In genomic region chr6:139736507-139736906, GRCh38 we compare ENCODE assay signal across 16 cellular contexts.
DNase-seq lines count a peak whose midpoint lies in the region; ATAC-seq, FAIRE-seq and TF ChIP-seq lines count a peak whose summit lies in the region.
"Had no signal": no experiment of that assay in that cellular context is flagged by ENCODE, and none has a peak within 500 bp of the region (broad histone marks: within the 10 kb centered on the region; RNA-seq: fewer than 3 reads in every experiment).

No MANE protein-coding gene starts in this region.

- H3K36me3 ChIP-seq in GM23338 (ENCODE audit: insufficient read depth) (no peaks in the 10 kb centered on the region), K562 (ENCODE audit: control insufficient read depth, insufficient read depth, low read length) (no peaks in the 10 kb centered on the region)

- H3K9me3 Mint-ChIP-seq in GM23338, result no peaks in the 10 kb centered on the region
- H3K9me3 Mint-ChIP-seq in activated CD4-positive, alpha-beta memory T cell treated with anti-CD3 and anti-CD28 coated beads, Interleukin-2, amount 10 ng/mL, durations not matched to agents 7 days and 5 days, result no peaks in the 10 kb centered on the region
- H3K9me3 Mint-ChIP-seq: naive thymus-derived CD4-positive, alpha-beta T cell had no signal

- H3K9me2 ChIP-seq in GM23338 (ENCODE audit: insufficient read depth), result no peaks in the 10 kb centered on the region

- FAIRE-seq in K562 (lab: Jason Lieb, UNC), result no peak
- FAIRE-seq: G401.6, islet of Langerhans, small intestine had no signal

- H3F3A ChIP-seq in GM23338 (replicated peaks; ENCODE audit: low read depth), result no peaks in the 10 kb centered on the region

- no peak for TF ChIP-seq RAD21 in K562 (CRISPR knock-in tag; conservative IDR thresholded peaks at IDR 0.05 in 1 of 2, IDR thresholded peaks at IDR 0.05 in 1 of 2)

- no peaks in the 10 kb centered on the region for H3K4me1 Mint-ChIP-seq in GM23338
- no peaks in the 10 kb centered on the region for H3K4me1 Mint-ChIP-seq in activated CD4-positive, alpha-beta memory T cell treated with anti-CD3 and anti-CD28 coated beads, Interleukin-2, amount 10 ng/mL, durations not matched to agents 7 days and 5 days
- H3K4me1 Mint-ChIP-seq: B cell had no signal

- H3K9ac ChIP-seq in K562 (ENCODE audit: insufficient read depth in 1 of 2, low read depth in 2 of 2, low read length in 2 of 2), result no peak overlapping the region

- no peak overlapping the region for H3K27ac Mint-ChIP-seq in GM23338
- H3K27ac Mint-ChIP-seq in activated CD4-positive, alpha-beta memory T cell treated with anti-CD3 and anti-CD28 coated beads, Interleukin-2, amount 10 ng/mL, durations not matched to agents 7 days and 5 days, result no peak overlapping the region
- H3K27ac Mint-ChIP-seq: B cell; naive thymus-derived CD4-positive, alpha-beta T cell had no signal

- no peak overlapping the region for H3K27ac ChIP-seq in GM23338 (ENCODE audit: low read depth)
- no peak overlapping the region for H3K27ac ChIP-seq in K562 (ENCODE audit: extremely low read depth, low read depth, low read length)

- no peaks in the 10 kb centered on the region for H3K36me3 Mint-ChIP-seq in GM23338 (ENCODE audit: low read depth)
- no peaks in the 10 kb centered on the region for H3K36me3 Mint-ChIP-seq in activated CD4-positive, alpha-beta memory T cell treated with anti-CD3 and anti-CD28 coated beads, Interleukin-2, amount 10 ng/mL, durations not matched to agents 7 days and 5 days (ENCODE audit: low read depth)
- H3K36me3 Mint-ChIP-seq: naive thymus-derived CD4-positive, alpha-beta T cell had no signal

- ATAC-seq in GM18867 (IDR thresholded peaks at IDR 0.05; ENCODE audit: unreplicated experiment), result peak; percentile 81
- no peak for ATAC-seq in GM23338
- peak; percentile 87 for ATAC-seq in HG03442 (IDR thresholded peaks at IDR 0.05; ENCODE audit: unreplicated experiment)
- no peak for ATAC-seq in K562
- ATAC-seq: naive thymus-derived CD4-positive, alpha-beta T cell had no signal

- peak overlapping the region; percentile 76; the same call in 1 of the 2 replicates for H2AFZ ChIP-seq in GM23338
- H2AFZ ChIP-seq in K562 (ENCODE audit: low read depth, low read length), result peak overlapping the region; percentile 47

- 72% methylated on average over 2 of the region's 2 CpGs for WGBS in K562 (ENCODE audit: insufficient coverage, low coverage, missing lambda C conversion rate)

- H3K4me3 ChIP-seq in GM23338, result no peak overlapping the region
- H3K4me3 ChIP-seq in K562, result no peak overlapping the region

- intact Hi-C loops in K562 (cut with micrococcal nuclease), result no loop called here

- CTCF ChIA-PET in K562 (lab: Yijun Ruan, JAX; ENCODE audit: low intra/inter-chr PET ratio), result no interaction called here
- CTCF ChIA-PET in activated CD4-positive, alpha-beta memory T cell treated with anti-CD3 and anti-CD28 coated beads, Interleukin-2, amount 10 ng/mL, durations not matched to agents 7 days and 5 days (lab: Charles Lee), result no interaction called here

- in situ Hi-C loops in K562 (cut with MboI), result no loop called here

- TF ChIP-seq CTCF in GM23338 (conservative IDR thresholded peaks at IDR 0.05; ENCODE audit: low read depth in 2 of 2) (no peak), K562 (IDR thresholded peaks at IDR 0.05 in 2 of 3, conservative IDR thresholded peaks at IDR 0.05 in 1 of 3; ENCODE audit: insufficient read depth in 2 of 3, low read depth in 1 of 3, low read length in 3 of 3) (no peak)

- H3K9me1 ChIP-seq in K562 (ENCODE audit: control insufficient read depth, insufficient read depth, low read length), result no peaks in the 10 kb centered on the region

- BruUV-seq in K562 (replicated peaks; lab: Mats Ljungman, UMichigan), result no TSS peak

- H3K27me3 ChIP-seq in GM23338 (ENCODE audit: insufficient read depth) (no peaks in the 10 kb centered on the region), K562 (ENCODE audit: control insufficient read depth in 2 of 2, insufficient read depth in 2 of 2, low read length in 2 of 2) (no peaks in the 10 kb centered on the region)

- H3K4me3 Mint-ChIP-seq in GM23338, result no peak overlapping the region
- no peak overlapping the region for H3K4me3 Mint-ChIP-seq in activated CD4-positive, alpha-beta memory T cell treated with anti-CD3 and anti-CD28 coated beads, Interleukin-2, amount 10 ng/mL, durations not matched to agents 7 days and 5 days
- H3K4me3 Mint-ChIP-seq: B cell; naive thymus-derived CD4-positive, alpha-beta T cell had no signal

- H3K9me3 ChIP-seq in K562 (replicated peaks; ENCODE audit: control insufficient read depth, insufficient read depth, low read depth, low read length), result no peaks in the 10 kb centered on the region

- POLR2A ChIA-PET in K562 (lab: Yijun Ruan, JAX), result no interaction called here
- POLR2A ChIA-PET in activated CD4-positive, alpha-beta memory T cell treated with anti-CD3 and anti-CD28 coated beads, Interleukin-2, amount 10 ng/mL, durations not matched to agents 7 days and 5 days (lab: Charles Lee), result no interaction called here

- no peak for TF ChIP-seq POLR2A in K562 (conservative IDR thresholded peaks at IDR 0.05)

- no peak for DNase-seq in GM23338 (ENCODE audit: low spot score)
- DNase-seq in K562 (ENCODE audit: extremely low read depth in 1 of 4, low spot score in 3 of 4), result no peak
- DNase-seq in AG08396 (ENCODE audit: low spot score), result no peak
- DNase-seq in activated CD4-positive, alpha-beta T cell treated with anti-CD3 and anti-CD28 coated beads, Interleukin-2, amount 50 U/mL, for 4 hours, result no peak
- DNase-seq in activated CD4-positive, alpha-beta memory T cell treated with anti-CD3 and anti-CD28 coated beads, Interleukin-2, amount 10 ng/mL, durations not matched to agents 7 days and 5 days, result no peak
- no peak for DNase-seq in cerebellum (ENCODE audit: low spot score)
- DNase-seq: activated CD4-positive, CD25-positive, alpha-beta regulatory T cell treated with anti-CD3 and anti-CD28 coated beads, Interleukin-2, amount 50 U/mL, for 72 hours; naive thymus-derived CD4-positive, alpha-beta T cell; NCI-H2171 treated with DMSO at 0.1 percent for 48 hours; SHP77; small intestine had no signal

- no peaks in the 10 kb centered on the region for H3K27me3 Mint-ChIP-seq in GM23338 (ENCODE audit: insufficient read depth, low read depth, poor library complexity)
- peaks cover 3% of the 10 kb centered on the region for H3K27me3 Mint-ChIP-seq in activated CD4-positive, alpha-beta memory T cell treated with anti-CD3 and anti-CD28 coated beads, Interleukin-2, amount 10 ng/mL, durations not matched to agents 7 days and 5 days

- H3K4me1 ChIP-seq in GM23338 (ENCODE audit: insufficient read depth) (no peaks in the 10 kb centered on the region), K562 (replicated peaks in 1 of 2; ENCODE audit: control insufficient read depth in 2 of 2, insufficient read depth in 2 of 2, low read length in 2 of 2) (no peaks in the 10 kb centered on the region; a peak in 2 of 5 replicates)

- no peak overlapping the region for H3K4me2 ChIP-seq in GM23338
- no peak overlapping the region for H3K4me2 ChIP-seq in K562 (ENCODE audit: insufficient read depth, low read length)

- H3K79me2 ChIP-seq in GM23338 (replicated peaks; ENCODE audit: insufficient read depth), result no peaks in the 10 kb centered on the region
- H3K79me2 ChIP-seq in K562 (ENCODE audit: control insufficient read depth, insufficient read depth, low read length), result no peaks in the 10 kb centered on the region

- H4K20me1 ChIP-seq in GM23338 (replicated peaks; ENCODE audit: insufficient read depth) (no peaks in the 10 kb centered on the region), K562 (replicated peaks; ENCODE audit: control insufficient read depth, insufficient read depth, low read length) (no peaks in the 10 kb centered on the region)

- no peak for TF ChIP-seq EP300 in K562 (IDR thresholded peaks at IDR 0.05; ENCODE audit: low read length)

TF ChIP-seq in K562, 482 proteins besides CTCF, POLR2A, EP300 and RAD21:
- TF ChIP-seq KLF1 (tag; IDR thresholded peaks at IDR 0.05) (no peak), GABPB2 (CRISPR knock-in tag; conservative IDR thresholded peaks at IDR 0.05) (no peak), KDM4B (IDR thresholded peaks at IDR 0.05; ENCODE audit: borderline replicate concordance in 2 of 2, low read depth in 1 of 2) (no peak), MAZ (CRISPR knock-in tag; conservative IDR thresholded peaks at IDR 0.05 in 1 of 2, IDR thresholded peaks at IDR 0.05 in 1 of 2) (no peak), FOXP4 (CRISPR knock-in tag; IDR thresholded peaks at IDR 0.05; ENCODE audit: borderline replicate concordance) (no peak), MCM2 (IDR thresholded peaks at IDR 0.05; ENCODE audit: low read depth) (no peak), TEAD1 (CRISPR knock-in tag; IDR thresholded peaks at IDR 0.05) (no peak), BHLHE40 (IDR thresholded peaks at IDR 0.05; ENCODE audit: low read length) (no peak), RBM34 (IDR thresholded peaks at IDR 0.05; ENCODE audit: borderline replicate concordance, insufficient read depth, low read length) (no peak)
- TF ChIP-seq, protein P1, sequence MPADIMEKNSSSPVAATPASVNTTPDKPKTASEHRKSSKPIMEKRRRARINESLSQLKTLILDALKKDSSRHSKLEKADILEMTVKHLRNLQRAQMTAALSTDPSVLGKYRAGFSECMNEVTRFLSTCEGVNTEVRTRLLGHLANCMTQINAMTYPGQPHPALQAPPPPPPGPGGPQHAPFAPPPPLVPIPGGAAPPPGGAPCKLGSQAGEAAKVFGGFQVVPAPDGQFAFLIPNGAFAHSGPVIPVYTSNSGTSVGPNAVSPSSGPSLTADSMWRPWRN (IDR thresholded peaks at IDR 0.05; ENCODE audit: low read depth), result no peak
TF ChIP-seq in K562: peak in this region for 0.

Comparison
In these comparisons a context has a peak if more than half of its experiments do, and no peak if none do; other contexts are left out.
1. ATAC-seq: peak in GM18867 (single experiment) and HG03442 (single experiment); none in GM23338 (single experiment) and K562 (single experiment).